Comparison of ENCODE assay signal across 27 cellular contexts in genomic region chr6:147407571-147407970, GRCh38.
"Had no signal": no experiment of that assay in that cellular context is flagged by ENCODE, and none has a peak within 500 bp of the region (broad histone marks: within the 10 kb centered on the region; RNA-seq: fewer than 3 reads in every experiment).

No MANE protein-coding gene starts in this region.

- H3K36me3 ChIP-seq: breast epithelium, esophagus squamous epithelium, gastrocnemius medialis, pancreas, prostate gland, upper lobe of right lung, WERI-Rb-1 had no signal

- H3K27me3 ChIP-seq: breast epithelium, esophagus squamous epithelium, gastrocnemius medialis, pancreas, upper lobe of right lung had no signal

- H3K4me3 ChIP-seq: breast epithelium, esophagus squamous epithelium, gastrocnemius medialis, pancreas, prostate gland, upper lobe of right lung had no signal

- FAIRE-seq: keratinocyte, pancreas, small intestine had no signal

- H3K4me1 ChIP-seq: breast epithelium, esophagus squamous epithelium, gastrocnemius medialis, pancreas, prostate gland, upper lobe of right lung had no signal

- H3K9me3 ChIP-seq: esophagus squamous epithelium, gastrocnemius medialis, pancreas, prostate gland, upper lobe of right lung had no signal

- H3K27ac ChIP-seq: breast epithelium, esophagus squamous epithelium, gastrocnemius medialis, pancreas, prostate gland, upper lobe of right lung, WERI-Rb-1 had no signal

- DNase-seq: activated CD4-positive, alpha-beta memory T cell treated with anti-CD3 and anti-CD28 coated beads, Interleukin-2, amount 10 ng/mL, durations not matched to agents 7 days and 5 days; activated CD4-positive, alpha-beta T cell treated with anti-CD3 and anti-CD28 coated beads, Interleukin-2, amount 10 ng/mL, durations not matched to agents 7 days and 5 days; activated CD4-positive, CD25-positive, alpha-beta regulatory T cell treated with anti-CD3 and anti-CD28 coated beads, Interleukin-2, amount 50 U/mL, for 72 hours; activated CD8-positive, alpha-beta memory T cell treated with anti-CD3 and anti-CD28 coated beads, Interleukin-2, amount 50 U/mL, for 48 hours; activated gamma-delta T cell; activated naive CD4-positive, alpha-beta T cell treated with anti-CD3 and anti-CD28 coated beads, Interleukin-2, amount 50 U/mL, for 16 hours; activated T-cell treated with anti-CD3 and anti-CD28 coated beads, Interleukin-2, amount 50 U/mL, for 24 hours; amniotic stem cell; esophagus squamous epithelium; gastrocnemius medialis; glutamatergic neuron; left cardiac atrium; left ventricle myocardium superior; naive B cell; nephron progenitor cell; retina; small intestine; stimulated activated CD4-positive, alpha-beta T cell treated with anti-CD3 and anti-CD28 coated beads, Interleukin-4, amount 100 ng/mL, for 24 hours; substantia nigra; T-helper 17 cell; T1000; upper lobe of right lung; WERI-Rb-1 had no signal
